In genomic region chr9:70120834-70121510, GRCh38 we compare ENCODE assay signal across 10 cellular contexts.
DNase-seq lines count a peak whose midpoint lies in the region; ATAC-seq, FAIRE-seq and TF ChIP-seq lines count a peak whose summit lies in the region.
"Had no signal": no experiment of that assay in that cellular context is flagged by ENCODE, and none has a peak within 500 bp of the region (broad histone marks: within the 10 kb centered on the region; RNA-seq: fewer than 3 reads in every experiment).

No MANE protein-coding gene starts in this region.

- FAIRE-seq in GM12892 (lab: Jason Lieb, UNC) = no peak

- TF ChIP-seq CTCF in epithelial cell of proximal tubule (conservative IDR thresholded peaks at IDR 0.05; ENCODE audit: low read depth, low read length) (peak; percentile 51), neural progenitor cell (IDR thresholded peaks at IDR 0.05) (no peak)

- H3K27me3 ChIP-seq in BLaER1 treated with 17β-estradiol and CSF1 and Interleukin-3, amounts not matched to agents 10 nM and 100 nM = no peaks in the 10 kb centered on the region
- no peaks in the 10 kb centered on the region for H3K27me3 ChIP-seq in neural progenitor cell

- H3K9ac ChIP-seq in BLaER1 treated with 17β-estradiol and CSF1 and Interleukin-3, amounts not matched to agents 10 nM and 100 nM = no peak overlapping the region
- no peak overlapping the region for H3K9ac ChIP-seq in neural progenitor cell
- H3K9ac ChIP-seq: parathyroid adenoma had no signal

- no peaks in the 10 kb centered on the region for H3K36me3 ChIP-seq in BLaER1 treated with 17β-estradiol and CSF1 and Interleukin-3, amounts not matched to agents 10 nM and 100 nM
- H3K36me3 ChIP-seq in neural progenitor cell = no peaks in the 10 kb centered on the region

- H3K4me2 ChIP-seq in BLaER1 treated with 17β-estradiol and CSF1 and Interleukin-3, amounts not matched to agents 10 nM and 100 nM = peak overlapping the region in 7 of 11 experiments; percentile 1 to 25 (median 20); a peak in 5 of 22 replicates
- no peak overlapping the region for H3K4me2 ChIP-seq in neural progenitor cell

- DNase-seq in M059J (ENCODE audit: low read depth) (peak; percentile 98), epithelial cell of proximal tubule (ENCODE audit: low read depth) (peak; percentile 40), neural progenitor cell (ENCODE audit: low spot score) (peak; percentile 12), KG1 (lab: John Stamatoyannopoulos, UW) (no peak), GM12892 (ENCODE audit: insufficient read length) (no peak)

- no peaks in the 10 kb centered on the region for H3K36me3 Mint-ChIP-seq in neural progenitor cell
- H3K36me3 Mint-ChIP-seq: activated naive CD4-positive, alpha-beta T cell treated with anti-CD3 and anti-CD28 coated beads, Interleukin-2, amount 50 U/mL, for 24 hours had no signal

- no peak for TF ChIP-seq POLR2A in GM12892 (IDR thresholded peaks at IDR 0.05; ENCODE audit: low read depth, low read length)

- H2AFZ ChIP-seq in neural progenitor cell (replicated peaks) = no peak overlapping the region
- H2AFZ ChIP-seq: parathyroid adenoma had no signal

- no peaks in the 10 kb centered on the region for H3K79me2 ChIP-seq in neural progenitor cell (ENCODE audit: low read depth)
- H3K79me2 ChIP-seq: parathyroid adenoma had no signal

- no peaks in the 10 kb centered on the region for H3K9me3 ChIP-seq in BLaER1 treated with 17β-estradiol and CSF1 and Interleukin-3, amounts not matched to agents 10 nM and 100 nM (replicated peaks in 1 of 11)
- no peaks in the 10 kb centered on the region for H3K9me3 ChIP-seq in neural progenitor cell (ENCODE audit: low read depth)

- ATAC-seq in HG03280 (IDR thresholded peaks at IDR 0.05; ENCODE audit: unreplicated experiment) = no peak
- no peak for ATAC-seq in HG02885 (IDR thresholded peaks at IDR 0.05; ENCODE audit: poor library complexity, unreplicated experiment)

- H3K4me3 Mint-ChIP-seq in neural progenitor cell = no peak overlapping the region
- H3K4me3 Mint-ChIP-seq: activated naive CD4-positive, alpha-beta T cell treated with anti-CD3 and anti-CD28 coated beads, Interleukin-2, amount 50 U/mL, for 24 hours had no signal

- no peak overlapping the region for H3K27ac Mint-ChIP-seq in neural progenitor cell
- H3K27ac Mint-ChIP-seq: activated naive CD4-positive, alpha-beta T cell treated with anti-CD3 and anti-CD28 coated beads, Interleukin-2, amount 50 U/mL, for 24 hours had no signal

- H3K4me1 ChIP-seq in BLaER1 treated with 17β-estradiol and CSF1 and Interleukin-3, amounts not matched to agents 10 nM and 100 nM = peaks cover 0 to 9% (median 4%) of the 10 kb centered on the region in 10 experiments; a peak in 7 of 20 replicates
- no peaks in the 10 kb centered on the region for H3K4me1 ChIP-seq in neural progenitor cell
- H3K4me1 ChIP-seq: parathyroid adenoma had no signal

- H3K9me3 Mint-ChIP-seq in neural progenitor cell = no peaks in the 10 kb centered on the region
- H3K9me3 Mint-ChIP-seq: activated naive CD4-positive, alpha-beta T cell treated with anti-CD3 and anti-CD28 coated beads, Interleukin-2, amount 50 U/mL, for 24 hours had no signal

- no peak overlapping the region for H3K27ac ChIP-seq in BLaER1 treated with 17β-estradiol and CSF1 and Interleukin-3, amounts not matched to agents 10 nM and 100 nM
- H3K27ac ChIP-seq in neural progenitor cell = no peak overlapping the region
- H3K27ac ChIP-seq: parathyroid adenoma had no signal

- H3K4me1 Mint-ChIP-seq in neural progenitor cell = no peaks in the 10 kb centered on the region
- H3K4me1 Mint-ChIP-seq: activated naive CD4-positive, alpha-beta T cell treated with anti-CD3 and anti-CD28 coated beads, Interleukin-2, amount 50 U/mL, for 24 hours had no signal

- H3F3A ChIP-seq in neural progenitor cell (ENCODE audit: low read depth) = no peaks in the 10 kb centered on the region

- no peaks in the 10 kb centered on the region for H4K20me1 ChIP-seq in BLaER1 treated with 17β-estradiol and CSF1 and Interleukin-3, amounts not matched to agents 10 nM and 100 nM
- no peaks in the 10 kb centered on the region for H4K20me1 ChIP-seq in neural progenitor cell (ENCODE audit: low read depth)

- H3K27me3 Mint-ChIP-seq in neural progenitor cell (ENCODE audit: insufficient read depth, low read depth) = no peaks in the 10 kb centered on the region

- H3K4me3 ChIP-seq in BLaER1 treated with 17β-estradiol and CSF1 and Interleukin-3, amounts not matched to agents 10 nM and 100 nM = no peak overlapping the region
- H3K4me3 ChIP-seq in epithelial cell of proximal tubule (ENCODE audit: low read depth, low read length) (no peak overlapping the region), neural progenitor cell (no peak overlapping the region)

Comparison
In these comparisons a context has a peak if more than half of its experiments do, and no peak if none do; other contexts are left out.
1. DNase-seq: peak in M059J (single experiment), epithelial cell of proximal tubule (single experiment) and neural progenitor cell (single experiment); none in KG1 (single experiment) and GM12892 (single experiment).